Comparison of ENCODE assay signal across 8 cellular contexts in the genomic region with DNA sequence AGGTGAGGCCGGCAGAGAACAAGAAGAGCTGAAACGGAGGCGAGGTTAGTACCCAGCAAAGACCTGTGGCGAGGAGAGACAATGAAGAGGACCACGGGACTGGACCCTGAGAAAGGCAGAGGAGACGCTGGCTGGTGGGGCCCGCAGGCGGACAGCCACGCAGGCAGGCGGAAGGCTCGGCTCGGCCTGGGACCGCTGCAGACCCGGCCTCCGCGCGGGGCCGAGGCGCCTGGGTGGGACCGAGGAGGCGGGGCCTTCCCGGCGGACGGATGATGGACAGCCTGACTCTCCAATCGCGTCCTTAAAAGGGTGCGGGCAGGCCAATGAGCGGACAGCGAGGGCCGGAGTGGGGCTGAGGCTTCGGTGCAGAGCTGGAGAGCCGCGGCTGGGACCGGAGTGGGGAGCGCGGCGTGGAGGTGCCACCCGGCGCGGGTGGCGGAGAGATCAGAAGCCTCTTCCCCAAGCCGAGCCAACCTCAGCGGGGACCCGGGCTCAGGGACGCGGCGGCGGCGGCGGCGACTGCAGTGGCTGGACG. TPM values are rescaled to one million over a fixed set of nuclear protein-coding genes. Genes with fewer than 3 reads are reported as not detected.
DNase-seq lines count a peak whose midpoint lies in the region; ATAC-seq lines count a peak whose summit lies in the region.

MPZL1 (plus strand) TSS at position 366 of the 535 bp plus-strand sequence. CDS start 170 bp downstream, outside the sequence.

- no peaks in the 10 kb centered on the region for H3K27me3 ChIP-seq in layer of hippocampus (ENCODE audit: control insufficient read depth, insufficient read depth, low read length)

- H3K27ac ChIP-seq in cingulate gyrus (ENCODE audit: low read depth, low read length) (peak within 1 kb of the TSS; percentile 88), layer of hippocampus (ENCODE audit: low read depth, low read length) (peak within 1 kb of the TSS; percentile 76)

- ATAC-seq in GM19043 (IDR thresholded peaks at IDR 0.05; ENCODE audit: low read depth, unreplicated experiment), result peak; percentile 83
- peak; percentile 94 for ATAC-seq in HG03354 (IDR thresholded peaks at IDR 0.05; ENCODE audit: poor library complexity, severe bottlenecking, unreplicated experiment)

- DNase-seq in Ammon's horn (ENCODE audit: low spot score) (peak; percentile 97), NCI-H460 (ENCODE audit: extremely low read depth, low read depth) (peak; percentile 92)
- peak; percentile 90 to 93 for DNase-seq in activated CD4-positive, alpha-beta T cell treated with anti-CD3 and anti-CD28 coated beads for 4 hours
- peak; percentile 82 to 90 (median 90) for DNase-seq in stimulated activated CD4-positive, alpha-beta T cell treated with anti-CD3 and anti-CD28 coated beads, Interleukin-1b, Interleukin-23, amount 100 ng/mL, for 24 hours (ENCODE audit: low read depth in 4 of 4, low spot score in 1 of 4)

RNA-seq across cellular contexts. Expression of gene MPZL1, which starts in this region (rescaled TPM):
- total RNA-seq in NCI-H460 (2014; rRNA removed; shearing (Covaris generic)), result 103 and 106 TPM in 2 replicates
- 68.5 and 90.7 TPM in 2 replicates for polyA plus RNA-seq in NCI-H460 (2014; cell fraction: nucleus; rRNA removed)

Comparison
In these comparisons a context has a peak if more than half of its experiments do, and no peak if none do; other contexts are left out.
1. Peak in every context shown above with its lines: DNase-seq, ATAC-seq and H3K27ac ChIP-seq.